17 cellular contexts compared by ENCODE assay signal in the genomic region with DNA sequence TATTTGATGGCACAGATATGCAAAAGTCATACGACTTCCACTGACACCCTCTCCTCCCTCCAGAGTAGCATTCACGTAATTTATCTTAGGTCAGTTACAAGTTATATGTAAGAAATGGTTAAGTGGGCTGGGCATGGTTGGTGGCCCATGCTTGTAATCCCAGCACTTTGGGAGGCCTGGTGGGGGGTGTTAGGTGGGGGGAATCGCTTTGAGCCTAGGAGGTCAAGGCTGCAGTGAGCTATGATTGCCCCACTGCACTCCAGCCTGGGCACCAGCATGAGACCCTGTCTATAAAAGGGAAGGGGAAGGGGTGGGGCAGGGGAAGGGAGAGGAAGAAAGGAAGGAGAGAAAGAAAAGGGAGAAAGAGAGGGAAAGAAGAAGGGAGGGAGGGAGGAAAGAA.
DNase-seq lines count a peak whose midpoint lies in the region; ATAC-seq and TF ChIP-seq lines count a peak whose summit lies in the region.
"Had no signal": no experiment of that assay in that cellular context is flagged by ENCODE, and none has a peak within 500 bp of the region (broad histone marks: within the 10 kb centered on the region; RNA-seq: fewer than 3 reads in every experiment).

No MANE protein-coding gene starts in this region.

- intact Hi-C loops in activated T-helper 1 cell treated with anti-CD3 and anti-CD28 coated beads, Interleukin-12 subunit alpha, Interleukin-12 subunit beta, Interleukin-2, Interleukin-4 antibody, amounts not matched to agents 30 ng/mL and 10 ng/mL and 1 ng/mL, durations not matched to agents 14 hours and 24 hours and 36 hours (cut with micrococcal nuclease): no loop called here
- intact Hi-C loops in natural killer cell (cut with micrococcal nuclease): no loop called here

- H3K36me3 Mint-ChIP-seq in T-helper 1 cell treated with Interleukin-12 subunit alpha and Interleukin-12 subunit beta and Interleukin-4 antibody, amounts not matched to agents 30 μg/mL and 1 μg/mL, for 36 hours (ENCODE audit: low read depth): peaks cover 37% of the 10 kb centered on the region
- peaks cover 19% of the 10 kb centered on the region for H3K36me3 Mint-ChIP-seq in activated T-cell treated with anti-CD3 and anti-CD28 coated beads, Interleukin-2, amount 50 U/mL, for 24 hours (ENCODE audit: low read depth)
- H3K36me3 Mint-ChIP-seq in activated T-helper 1 cell treated with anti-CD3 and anti-CD28 coated beads, Interleukin-12 subunit alpha, Interleukin-12 subunit beta, Interleukin-2, Interleukin-4 antibody, amounts not matched to agents 30 ng/mL and 10 ng/mL and 1 ng/mL, durations not matched to agents 14 hours and 24 hours and 36 hours (ENCODE audit: low read depth): peaks cover 35% of the 10 kb centered on the region
- no peaks in the 10 kb centered on the region for H3K36me3 Mint-ChIP-seq in natural killer cell
- H3K36me3 Mint-ChIP-seq: CD8-positive, alpha-beta memory T cell had no signal

- no peak for TF ChIP-seq CTCF in natural killer cell (IDR thresholded peaks at IDR 0.05)

- DNase-seq in T-helper 1 cell (no peak), natural killer cell (no peak), amygdala (lab: John Stamatoyannopoulos, UW) (no peak)
- DNase-seq in activated T-cell treated with anti-CD3 and anti-CD28 coated beads, Interleukin-2, amount 50 U/mL, for 24 hours: peak; percentile 23
- no peak for DNase-seq in activated T-cell treated with anti-CD3 and anti-CD28 coated beads, Interleukin-2, amount 50 U/mL, for 1 hour
- DNase-seq in activated T-helper 1 cell treated with anti-CD3 and anti-CD28 coated beads, Interleukin-12 subunit alpha, Interleukin-12 subunit beta, Interleukin-2, Interleukin-4 antibody, amounts not matched to agents 30 ng/mL and 10 ng/mL and 1 ng/mL, durations not matched to agents 14 hours and 24 hours and 36 hours (ENCODE audit: low spot score): no peak
- DNase-seq: CD8-positive, alpha-beta memory T cell; DMS79; Kasumi-1; NCI-H1105 treated with DMSO at 0.1 percent for 48 hours; NCI-H1694 treated with DMSO at 0.1 percent for 48 hours; NCI-H2107; NCI-H2227 treated with DMSO at 0.1 percent for 48 hours; NCI-H524 had no signal

- no peaks in the 10 kb centered on the region for H3K27me3 Mint-ChIP-seq in T-helper 1 cell treated with Interleukin-12 subunit alpha and Interleukin-12 subunit beta and Interleukin-4 antibody, amounts not matched to agents 30 μg/mL and 1 μg/mL, for 36 hours (ENCODE audit: low read depth)
- H3K27me3 Mint-ChIP-seq in activated T-cell treated with anti-CD3 and anti-CD28 coated beads, Interleukin-2, amount 50 U/mL, for 24 hours: no peaks in the 10 kb centered on the region
- H3K27me3 Mint-ChIP-seq in activated T-helper 1 cell treated with anti-CD3 and anti-CD28 coated beads, Interleukin-12 subunit alpha, Interleukin-12 subunit beta, Interleukin-2, Interleukin-4 antibody, amounts not matched to agents 30 ng/mL and 10 ng/mL and 1 ng/mL, durations not matched to agents 14 hours and 24 hours and 36 hours (ENCODE audit: insufficient read depth): no peaks in the 10 kb centered on the region
- no peaks in the 10 kb centered on the region for H3K27me3 Mint-ChIP-seq in natural killer cell (ENCODE audit: low read depth in 2 of 2)
- H3K27me3 Mint-ChIP-seq: CD8-positive, alpha-beta memory T cell had no signal

- ATAC-seq in natural killer cell (no peak), HG02678 (IDR thresholded peaks at IDR 0.05; ENCODE audit: unreplicated experiment) (no peak)
- ATAC-seq: Panc1 had no signal

- peak overlapping the region; percentile 45 for H3K27ac Mint-ChIP-seq in T-helper 1 cell treated with Interleukin-12 subunit alpha and Interleukin-12 subunit beta and Interleukin-4 antibody, amounts not matched to agents 30 μg/mL and 1 μg/mL, for 36 hours
- H3K27ac Mint-ChIP-seq in activated T-cell treated with anti-CD3 and anti-CD28 coated beads, Interleukin-2, amount 50 U/mL, for 24 hours: no peak overlapping the region
- peak overlapping the region; percentile 84 for H3K27ac Mint-ChIP-seq in activated T-helper 1 cell treated with anti-CD3 and anti-CD28 coated beads, Interleukin-12 subunit alpha, Interleukin-12 subunit beta, Interleukin-2, Interleukin-4 antibody, amounts not matched to agents 30 ng/mL and 10 ng/mL and 1 ng/mL, durations not matched to agents 14 hours and 24 hours and 36 hours
- peak overlapping the region; percentile 26 to 47 for H3K27ac Mint-ChIP-seq in natural killer cell

- H3K4me1 Mint-ChIP-seq in T-helper 1 cell treated with Interleukin-12 subunit alpha and Interleukin-12 subunit beta and Interleukin-4 antibody, amounts not matched to agents 30 μg/mL and 1 μg/mL, for 36 hours (ENCODE audit: low read depth): peaks cover 68% of the 10 kb centered on the region
- peaks cover 70% of the 10 kb centered on the region for H3K4me1 Mint-ChIP-seq in activated T-cell treated with anti-CD3 and anti-CD28 coated beads, Interleukin-2, amount 50 U/mL, for 24 hours (ENCODE audit: low read depth)
- peaks cover 77% of the 10 kb centered on the region for H3K4me1 Mint-ChIP-seq in activated T-helper 1 cell treated with anti-CD3 and anti-CD28 coated beads, Interleukin-12 subunit alpha, Interleukin-12 subunit beta, Interleukin-2, Interleukin-4 antibody, amounts not matched to agents 30 ng/mL and 10 ng/mL and 1 ng/mL, durations not matched to agents 14 hours and 24 hours and 36 hours (ENCODE audit: low read depth)
- H3K4me1 Mint-ChIP-seq in natural killer cell: peaks cover 46 to 49% of the 10 kb centered on the region in 2 donors

- H3K4me3 Mint-ChIP-seq in T-helper 1 cell treated with Interleukin-12 subunit alpha and Interleukin-12 subunit beta and Interleukin-4 antibody, amounts not matched to agents 30 μg/mL and 1 μg/mL, for 36 hours: no peak overlapping the region
- no peak overlapping the region for H3K4me3 Mint-ChIP-seq in activated T-cell treated with anti-CD3 and anti-CD28 coated beads, Interleukin-2, amount 50 U/mL, for 24 hours
- peak overlapping the region; percentile 26 for H3K4me3 Mint-ChIP-seq in activated T-helper 1 cell treated with anti-CD3 and anti-CD28 coated beads, Interleukin-12 subunit alpha, Interleukin-12 subunit beta, Interleukin-2, Interleukin-4 antibody, amounts not matched to agents 30 ng/mL and 10 ng/mL and 1 ng/mL, durations not matched to agents 14 hours and 24 hours and 36 hours
- no peak overlapping the region for H3K4me3 Mint-ChIP-seq in natural killer cell

- peaks cover 17% of the 10 kb centered on the region for H3K9me3 Mint-ChIP-seq in T-helper 1 cell treated with Interleukin-12 subunit alpha and Interleukin-12 subunit beta and Interleukin-4 antibody, amounts not matched to agents 30 μg/mL and 1 μg/mL, for 36 hours
- peaks cover 13% of the 10 kb centered on the region for H3K9me3 Mint-ChIP-seq in activated T-cell treated with anti-CD3 and anti-CD28 coated beads, Interleukin-2, amount 50 U/mL, for 24 hours
- H3K9me3 Mint-ChIP-seq in activated T-helper 1 cell treated with anti-CD3 and anti-CD28 coated beads, Interleukin-12 subunit alpha, Interleukin-12 subunit beta, Interleukin-2, Interleukin-4 antibody, amounts not matched to agents 30 ng/mL and 10 ng/mL and 1 ng/mL, durations not matched to agents 14 hours and 24 hours and 36 hours: no peaks in the 10 kb centered on the region
- H3K9me3 Mint-ChIP-seq in natural killer cell: no peaks in the 10 kb centered on the region
- H3K9me3 Mint-ChIP-seq: CD8-positive, alpha-beta memory T cell had no signal
